10 cellular contexts compared by ENCODE assay signal in genomic region chr20:3794701-3795420, GRCh38. TPM values are rescaled to one million over a fixed set of nuclear protein-coding genes. Genes with fewer than 3 reads are reported as not detected.
DNase-seq lines count a peak whose midpoint lies in the region; ATAC-seq and TF ChIP-seq lines count a peak whose summit lies in the region.
"Had no signal": no experiment of that assay in that cellular context is flagged by ENCODE, and none has a peak within 500 bp of the region (broad histone marks: within the 10 kb centered on the region; RNA-seq: fewer than 3 reads in every experiment).

No MANE protein-coding gene starts in this region.

- TF ChIP-seq EP300 in gastroesophageal sphincter (IDR thresholded peaks at IDR 0.05) = no peak

- no peaks in the 10 kb centered on the region for H3K27me3 ChIP-seq in WERI-Rb-1 (ENCODE audit: insufficient read depth, low read depth, severe bottlenecking)
- H3K27me3 ChIP-seq in gastroesophageal sphincter = no peaks in the 10 kb centered on the region
- H3K27me3 ChIP-seq in skeletal muscle tissue (ENCODE audit: control insufficient read depth in 3 of 3, insufficient read depth in 3 of 3, low read length in 3 of 3) = no peaks in the 10 kb centered on the region

- in situ Hi-C loops in ACHN (cut with HindIII; ENCODE audit: low pct_ligation_motif_present, low pct_unique_long_range_greater_than_20kb, low sequenced_read_pairs) = no loop called here

- DNase-seq in GM12864 (ENCODE audit: low read depth) = no peak
- no peak for DNase-seq in WERI-Rb-1
- no peak for DNase-seq in NAMALWA (ENCODE audit: low spot score)
- no peak for DNase-seq in ACHN
- DNase-seq in effector CD4-positive, alpha-beta T cell = no peak
- DNase-seq: amniotic stem cell, NCI-H187 had no signal

- H3K36me3 ChIP-seq in WERI-Rb-1 (peaks cover 12% of the 10 kb centered on the region), gastroesophageal sphincter (peaks cover 0 to 22% of the 10 kb centered on the region in 2 donors), skeletal muscle tissue (ENCODE audit: control insufficient read depth in 3 of 3, insufficient read depth in 3 of 3, low read length in 3 of 3) (peaks cover 0 to 2% (median 0%) of the 10 kb centered on the region in 3 donors)

- ATAC-seq in gastroesophageal sphincter (no peak), HG03039 (IDR thresholded peaks at IDR 0.05; ENCODE audit: unreplicated experiment) (no peak)

- H3K4me1 ChIP-seq in gastroesophageal sphincter = peaks cover 0 to 52% (median 30%) of the 10 kb centered on the region in 3 donors
- H3K4me1 ChIP-seq in skeletal muscle tissue (ENCODE audit: control insufficient read depth in 3 of 3, insufficient read depth in 3 of 3, low read length in 3 of 3) = peaks cover 8 to 27% (median 15%) of the 10 kb centered on the region in 3 donors

- H3K9ac ChIP-seq in skeletal muscle tissue (ENCODE audit: low read depth in 1 of 3, low read length in 3 of 3) = peak overlapping the region; percentile 78 to 96 (median 89)

- H3K27ac ChIP-seq in WERI-Rb-1 (no peak overlapping the region), gastroesophageal sphincter (peak overlapping the region; percentile 92 to 99 (median 96)), skeletal muscle tissue (ENCODE audit: low read depth, low read length) (peak overlapping the region; percentile 96)

- no peak for TF ChIP-seq POLR2A in gastroesophageal sphincter (IDR thresholded peaks at IDR 0.05)

- peak overlapping the region; percentile 80 for H3K4me3 ChIP-seq in GM12864 (ENCODE audit: low read depth, low read length)
- peak overlapping the region; percentile 82; the same call in 1 of the 2 replicates for H3K4me3 ChIP-seq in WERI-Rb-1 (ENCODE audit: low read depth, low read length)
- peak overlapping the region in 1 of 2 donors; percentile 80 for H3K4me3 ChIP-seq in gastroesophageal sphincter
- H3K4me3 ChIP-seq in skeletal muscle tissue (ENCODE audit: low read length in 3 of 3) = peak overlapping the region; percentile 91 to 94 (median 91)

- no peak for TF ChIP-seq CTCF in GM12864 (IDR thresholded peaks at IDR 0.05; ENCODE audit: low read depth, low read length, missing control alignments)
- no peak for TF ChIP-seq CTCF in WERI-Rb-1 (IDR thresholded peaks at IDR 0.05; ENCODE audit: low read depth, low read length)
- TF ChIP-seq CTCF in gastroesophageal sphincter (IDR thresholded peaks at IDR 0.05) = no peak

- WGBS in gastroesophageal sphincter (ENCODE audit: low coverage in 1 of 2), 2 donors = 75 to 80% methylated on average over 1 to 10 of the region's 25 CpGs

- H3K9me3 ChIP-seq in WERI-Rb-1 (ENCODE audit: severe bottlenecking) = no peaks in the 10 kb centered on the region
- H3K9me3 ChIP-seq in gastroesophageal sphincter = no peaks in the 10 kb centered on the region
- H3K9me3 ChIP-seq in skeletal muscle tissue (ENCODE audit: control insufficient read depth in 3 of 3, low read length in 3 of 3) = no peaks in the 10 kb centered on the region

RNA-seq across cellular contexts. Expression of gene CDC25B, which starts 1.2 kb away (rescaled TPM):
- total RNA-seq in gastroesophageal sphincter (10 to 100 TPM; 14.5 to 39.7 (median 38.4) TPM), skeletal muscle tissue (28.7 TPM)

RNA-seq across cellular contexts. Expression of gene CENPB, which starts 8.3 kb away (rescaled TPM):
- 100 to 1,000 TPM; 134 to 200 (median 139) TPM for total RNA-seq in gastroesophageal sphincter
- total RNA-seq in skeletal muscle tissue = 46.4 TPM

RNA-seq across cellular contexts. Expression of gene SPEF1, which starts 13.6 kb away (rescaled TPM):
- total RNA-seq in gastroesophageal sphincter = not detected
- total RNA-seq in skeletal muscle tissue = not detected

RNA-seq across cellular contexts. Expression of gene AP5S1, which starts 25.5 kb away (rescaled TPM):
- total RNA-seq in gastroesophageal sphincter (10 to 100 TPM; 10.4 to 12.1 (median 11.0) TPM), skeletal muscle tissue (8.9 TPM)

RNA-seq across cellular contexts. Expression of gene ADISSP, which starts 27.3 kb away (rescaled TPM):
- total RNA-seq in gastroesophageal sphincter = 10 to 100 TPM; 36.1 to 74.7 (median 59.3) TPM
- 9.4 TPM for total RNA-seq in skeletal muscle tissue
